Comparison of ENCODE assay signal across 25 cellular contexts in the genomic region with DNA sequence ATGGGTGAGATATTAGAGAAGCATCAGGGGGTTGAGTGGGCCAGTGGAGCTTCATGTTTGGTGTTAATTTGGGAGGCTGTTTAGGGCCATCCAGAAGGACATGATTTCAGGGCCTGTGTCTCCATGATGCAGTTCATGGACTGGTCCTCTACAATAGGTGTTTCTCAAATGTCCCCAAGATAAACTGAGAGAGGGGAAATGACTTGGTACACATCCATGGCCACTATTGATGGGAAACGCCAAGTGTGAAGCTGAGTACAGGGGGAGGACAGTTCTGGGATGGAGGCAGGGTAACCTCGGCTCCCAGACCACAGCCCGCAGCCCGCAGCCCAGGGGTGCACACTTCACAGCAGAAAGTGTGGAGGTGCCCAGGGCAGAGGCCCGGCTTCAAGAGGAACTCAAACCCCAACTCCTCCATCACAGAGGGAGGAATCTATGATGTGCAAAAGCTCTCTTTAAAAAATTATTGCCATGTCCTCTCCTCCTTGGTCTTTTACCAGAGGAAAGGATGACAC. TPM values are rescaled to one million over a fixed set of nuclear protein-coding genes. Genes with fewer than 3 reads are reported as not detected.
"Had no signal": no experiment of that assay in that cellular context is flagged by ENCODE, and none has a peak within 500 bp of the region (broad histone marks: within the 10 kb centered on the region; RNA-seq: fewer than 3 reads in every experiment).

No MANE protein-coding gene starts in this region.

- H3K27me3 ChIP-seq: thyroid gland had no signal

- ATAC-seq: effector memory CD8-positive, alpha-beta T cell; left ventricle myocardium superior; lower lobe of right lung; natural killer cell; sciatic nerve had no signal

- H3K4me1 Mint-ChIP-seq: immature natural killer cell, natural killer cell, neural crest cell had no signal

- H3K9me3 ChIP-seq: lower lobe of right lung, neutrophil, thyroid gland had no signal

- H3K36me3 ChIP-seq: lower lobe of right lung, neutrophil, stomach, thyroid gland had no signal

- H3K4me1 ChIP-seq: lower lobe of right lung, parathyroid adenoma, thyroid gland had no signal

- H3K36me3 Mint-ChIP-seq: immature natural killer cell, natural killer cell had no signal

- H3K27ac ChIP-seq: lower lobe of right lung, neutrophil, parathyroid adenoma, stomach, thyroid gland had no signal

- H3K27ac Mint-ChIP-seq: effector memory CD8-positive, alpha-beta T cell; immature natural killer cell; natural killer cell had no signal

- H3K9me3 Mint-ChIP-seq: effector memory CD8-positive, alpha-beta T cell; immature natural killer cell; natural killer cell had no signal

- DNase-seq: cortex of kidney; effector memory CD8-positive, alpha-beta T cell; hypothalamus; immature natural killer cell; islet precursor cell; kidney glomerular epithelial cell; left colon; left ventricle myocardium superior; lower lobe of right lung; natural killer cell; stimulated activated CD4-positive, alpha-beta T cell treated with anti-CD3 and anti-CD28 coated beads, Interleukin-12 subunit alpha, Interleukin-12 subunit beta, amount 100 ng/mL, for 4 hours; stimulated activated CD4-positive, alpha-beta T cell treated with anti-CD3 and anti-CD28 coated beads, Interleukin-1b, Interleukin-23, amount 100 ng/mL, for 48 hours; stimulated activated CD4-positive, alpha-beta T cell treated with anti-CD3 and anti-CD28 coated beads, Interleukin-4, amount 100 ng/mL, for 1 hour; stimulated activated CD8-positive, alpha-beta memory T cell treated with anti-CD3 and anti-CD28 coated beads, Interleukin-4, amount 100 ng/mL, for 48 hours; stimulated activated naive CD4-positive, alpha-beta T cell treated with Interleukin-2 at 50 U/mL for 16 hours; stomach; thyroid gland; trophoblast cell had no signal

- H3K4me3 Mint-ChIP-seq: effector memory CD8-positive, alpha-beta T cell; immature natural killer cell; natural killer cell; neural crest cell had no signal

- H3K4me3 ChIP-seq: lower lobe of right lung, smooth muscle cell, stomach, thyroid gland had no signal

RNA-seq across cellular contexts. Expression of a gene that starts 33.3 kb away (rescaled TPM):
- total RNA-seq: frontal cortex, smooth muscle cell, temporal lobe had no signal
